In the genomic region with DNA sequence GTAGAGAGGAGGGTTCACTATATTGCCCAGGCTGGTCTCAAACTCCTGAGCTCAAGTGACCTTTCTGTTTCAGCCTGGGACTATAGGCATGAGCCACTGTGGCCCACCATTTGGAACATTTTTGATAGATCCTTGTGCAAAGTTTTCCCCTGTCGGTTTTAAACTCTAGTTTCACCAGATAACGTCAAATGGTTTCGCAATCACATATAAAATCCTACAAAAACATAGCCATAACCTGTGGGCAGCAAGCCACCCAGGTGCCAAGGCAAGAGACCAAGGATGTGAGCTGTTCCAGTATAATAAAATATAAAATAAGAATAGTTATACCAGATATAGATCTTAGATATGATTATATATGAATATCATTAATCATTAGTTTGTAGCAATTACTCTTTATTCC, we compare ENCODE assay signal across 2 cellular contexts.
A peak's percentile ranks its signal among the peaks of the same experiment; 100 is the strongest.
TF ChIP-seq lines count a peak whose summit lies in the region.

No MANE protein-coding gene starts in this region.

TF ChIP-seq in K562, 482 proteins besides CTCF, POLR2A, EP300 and RAD21:
- TF ChIP-seq CEBPG (CRISPR knock-in tag; IDR thresholded peaks at IDR 0.05), result peak; percentile 16; the same call in 1 of the 2 replicates
- peak; percentile 36 to 64; a peak in 3 of 4 replicates for TF ChIP-seq CEBPG (tag; conservative IDR thresholded peaks at IDR 0.05 in 1 of 2, IDR thresholded peaks at IDR 0.05 in 1 of 2)
- TF ChIP-seq CEBPB (tag; IDR thresholded peaks at IDR 0.05), result peak; percentile 82
- TF ChIP-seq MNT (conservative IDR thresholded peaks at IDR 0.05), result 0 out of 4 replicates have a peak, but pooled peaks of 1 of the 2 experiments have one; percentile 15

TF ChIP-seq in HepG2, 621 proteins besides CTCF, POLR2A, EP300 and RAD21:
- peak; percentile 58 for TF ChIP-seq CEBPB (IDR thresholded peaks at IDR 0.05; ENCODE audit: borderline replicate concordance, low read depth, low read length)
